Comparison of ENCODE assay signal across 8 cellular contexts in genomic region chr10:30705625-30706149, GRCh38.
A peak's percentile ranks its signal among the peaks of the same experiment; 100 is the strongest.
DNase-seq lines count a peak whose midpoint lies in the region; ATAC-seq and TF ChIP-seq lines count a peak whose summit lies in the region.

No MANE protein-coding gene starts in this region.

- H3K4me3 ChIP-seq in OCI-LY1 (ENCODE audit: low read depth, low read length, poor library complexity, severe bottlenecking) (peak overlapping the region; percentile 59), right atrium auricular region (no peak overlapping the region)

- ATAC-seq in GM18909 (IDR thresholded peaks at IDR 0.05; ENCODE audit: poor library complexity, unreplicated experiment) (peak; percentile 29), HG02623 (IDR thresholded peaks at IDR 0.05; ENCODE audit: unreplicated experiment) (peak; percentile 5)
- no peak for ATAC-seq in natural killer cell treated with Interleukin-12 subunit alpha and Interleukin-12 subunit beta and Interleukin-15 and Interleukin-18, amount 100 ng/mL, for 72 hours

- H3F3A ChIP-seq in OCI-LY1 (ENCODE audit: insufficient read depth, low read length), result no peaks in the 10 kb centered on the region; the same call in 1 of the 2 replicates

- no peaks in the 10 kb centered on the region for H4K20me1 ChIP-seq in OCI-LY1 (ENCODE audit: insufficient read depth, low read length)

- H3K27me3 Mint-ChIP-seq in natural killer cell treated with Interleukin-12 subunit alpha and Interleukin-12 subunit beta and Interleukin-15 and Interleukin-18, amount 100 ng/mL, for 72 hours, result peaks cover 0 to 5% of the 10 kb centered on the region in 2 donors

- TF ChIP-seq CTCF in OCI-LY1 (IDR thresholded peaks at IDR 0.05; ENCODE audit: low read length) (no peak), right atrium auricular region (IDR thresholded peaks at IDR 0.05) (no peak)

- H3K4me3 Mint-ChIP-seq in natural killer cell treated with Interleukin-12 subunit alpha and Interleukin-12 subunit beta and Interleukin-15 and Interleukin-18, amount 100 ng/mL, for 72 hours, result peak overlapping the region; percentile 79

- H3K36me3 Mint-ChIP-seq in natural killer cell treated with Interleukin-12 subunit alpha and Interleukin-12 subunit beta and Interleukin-15 and Interleukin-18, amount 100 ng/mL, for 72 hours, result no peaks in the 10 kb centered on the region

- H3K36me3 ChIP-seq in OCI-LY1 (ENCODE audit: insufficient read depth, low read length) (no peaks in the 10 kb centered on the region), right atrium auricular region (no peaks in the 10 kb centered on the region)

- H2AFZ ChIP-seq in OCI-LY1 (ENCODE audit: low read length), result no peak overlapping the region; the same call in 1 of the 2 replicates

- no peaks in the 10 kb centered on the region for H3K9me3 Mint-ChIP-seq in natural killer cell treated with Interleukin-12 subunit alpha and Interleukin-12 subunit beta and Interleukin-15 and Interleukin-18, amount 100 ng/mL, for 72 hours

- H3K4me2 ChIP-seq in OCI-LY1 (ENCODE audit: low read length), result peak overlapping the region; percentile 84

- DNase-seq in natural killer cell treated with Interleukin-12 subunit alpha and Interleukin-12 subunit beta and Interleukin-15 and Interleukin-18, amount 100 ng/mL, for 72 hours (ENCODE audit: low spot score), result no peak
- DNase-seq in NCI-H2171 (lab: John Stamatoyannopoulos, UW) (no peak), NCI-H2081 treated with DMSO at 0.1 percent for 48 hours (lab: John Stamatoyannopoulos, UW) (no peak), MV-4-11 (lab: John Stamatoyannopoulos, UW) (no peak), right atrium auricular region (ENCODE audit: low spot score) (no peak)

- H3K4me1 Mint-ChIP-seq in natural killer cell treated with Interleukin-12 subunit alpha and Interleukin-12 subunit beta and Interleukin-15 and Interleukin-18, amount 100 ng/mL, for 72 hours (ENCODE audit: low read depth in 2 of 2), result peaks cover 31 to 40% of the 10 kb centered on the region in 2 donors

- no peaks in the 10 kb centered on the region for H3K9me3 ChIP-seq in OCI-LY1 (ENCODE audit: low read length)
- no peaks in the 10 kb centered on the region for H3K9me3 ChIP-seq in right atrium auricular region

- no peaks in the 10 kb centered on the region for H3K79me2 ChIP-seq in OCI-LY1 (ENCODE audit: insufficient read depth, low read length)

- H3K27ac ChIP-seq in OCI-LY1 (ENCODE audit: low read depth, low read length, poor library complexity, severe bottlenecking), result peak overlapping the region; percentile 99
- no peak overlapping the region for H3K27ac ChIP-seq in right atrium auricular region

- H3K9ac ChIP-seq in OCI-LY1 (ENCODE audit: low read length), result peak overlapping the region; percentile 75

- H3K9me2 ChIP-seq in OCI-LY1 (ENCODE audit: low read depth, low read length), result no peaks in the 10 kb centered on the region

- H3K27ac Mint-ChIP-seq in natural killer cell treated with Interleukin-12 subunit alpha and Interleukin-12 subunit beta and Interleukin-15 and Interleukin-18, amount 100 ng/mL, for 72 hours, result peak overlapping the region; percentile 79 to 98

- H3K4me1 ChIP-seq in OCI-LY1 (ENCODE audit: insufficient read depth, low read length, severe bottlenecking), result peaks cover 61% of the 10 kb centered on the region
- H3K4me1 ChIP-seq in right atrium auricular region, result no peaks in the 10 kb centered on the region

- no peaks in the 10 kb centered on the region for H3K27me3 ChIP-seq in OCI-LY1 (ENCODE audit: insufficient read depth, low read length)
- H3K27me3 ChIP-seq in right atrium auricular region, result no peaks in the 10 kb centered on the region

Comparison
In these comparisons a context has a peak if more than half of its experiments do, and no peak if none do; other contexts are left out.
1. ATAC-seq: peak in GM18909 (single experiment) and HG02623 (single experiment); none in natural killer cell treated with Interleukin-12 subunit alpha and Interleukin-12 subunit beta and Interleukin-15 and Interleukin-18, amount 100 ng/mL, for 72 hours (0 of 2).